Comparison of ENCODE assay signal across 19 cellular contexts in genomic region chr10:121530481-121531075, GRCh38.
DNase-seq lines count a peak whose midpoint lies in the region; ATAC-seq, FAIRE-seq and TF ChIP-seq lines count a peak whose summit lies in the region.
"Had no signal": no experiment of that assay in that cellular context is flagged by ENCODE, and none has a peak within 500 bp of the region (broad histone marks: within the 10 kb centered on the region; RNA-seq: fewer than 3 reads in every experiment).

No MANE protein-coding gene starts in this region.

- ATAC-seq in left lobe of liver (peak; percentile 59), pancreas (peak in 3 of 4 donors; percentile 21 to 28 (median 23))
- ATAC-seq: K562 had no signal

- peak overlapping the region in 1 of 5 experiments; percentile 38 for H3K4me3 Mint-ChIP-seq in brain

- no peaks in the 10 kb centered on the region for H3K9me3 ChIP-seq in pancreas
- no peaks in the 10 kb centered on the region for H3K9me3 ChIP-seq in uterus

- H3K9me3 Mint-ChIP-seq in brain, result no peaks in the 10 kb centered on the region

- TF ChIP-seq POLR2A in uterus (IDR thresholded peaks at IDR 0.05), result no peak

- H3K27ac ChIP-seq in pancreas, result peak overlapping the region in 2 of 4 donors; percentile 41 to 47
- H3K27ac ChIP-seq in uterus, result peak overlapping the region; percentile 77 to 82
- H3K27ac ChIP-seq: C4-2B, SK-N-MC had no signal

- peak overlapping the region in 4 of 5 experiments; percentile 27 to 69 (median 42) for H3K27ac Mint-ChIP-seq in brain

- H3K27me3 Mint-ChIP-seq in brain, result peaks cover 12% of the 10 kb centered on the region

- TF ChIP-seq CTCF in brain (conservative IDR thresholded peaks at IDR 0.05), result no peak
- no peak for TF ChIP-seq CTCF in pancreas (IDR thresholded peaks at IDR 0.05)
- TF ChIP-seq CTCF in uterus (IDR thresholded peaks at IDR 0.05), result no peak

- DNase-seq in left lobe of liver (ENCODE audit: low spot score) (no peak), pancreas (no peak), uterus (no peak), NCI-H510A treated with DMSO at 0.1 percent for 48 hours (lab: John Stamatoyannopoulos, UW) (no peak), SK-N-DZ (ENCODE audit: low spot score) (no peak)
- no peak for DNase-seq in stimulated activated CD4-positive, alpha-beta T cell treated with anti-CD3 and anti-CD28 coated beads, Interleukin-4, amount 100 ng/mL, for 1 hour
- DNase-seq: ACHN, DMS 273 treated with DMSO at 0.1 percent for 48 hours, GDM1, HCEC 1CT, MV-4-11, NCI-H1694 treated with DMSO at 0.1 percent for 48 hours, NCI-H510A, NCI-H774, Right ventricle myocardium superior had no signal

- H3K27me3 ChIP-seq in pancreas (no peaks in the 10 kb centered on the region), uterus (no peaks in the 10 kb centered on the region)

- 52 to 53% methylated on average over 7 of the region's 7 CpGs for WGBS in pancreas, 2 donors

- H3K4me1 Mint-ChIP-seq in brain, result peaks cover 70% of the 10 kb centered on the region

- peaks cover 3% of the 10 kb centered on the region for H3K36me3 Mint-ChIP-seq in brain

- FAIRE-seq in pancreas (lab: Jason Lieb, UNC), result no peak
- FAIRE-seq: K562 had no signal

- intact Hi-C loops in pancreas (cut with DNase I), result no loop called here
- intact Hi-C loops in uterus (cut with DNase I; ENCODE audit: low total_unique reads), result no loop called here

- H3K36me3 ChIP-seq in pancreas (no peaks in the 10 kb centered on the region), uterus (no peaks in the 10 kb centered on the region)

- peaks cover 0 to 7% (median 0%) of the 10 kb centered on the region in 3 donors for H3K4me1 ChIP-seq in pancreas
- no peaks in the 10 kb centered on the region for H3K4me1 ChIP-seq in uterus

- H3K4me3 ChIP-seq in pancreas (no peak overlapping the region), uterus (no peak overlapping the region)
- H3K4me3 ChIP-seq: K562, SK-N-MC had no signal
